15 cellular contexts compared by ENCODE assay signal in genomic region chr11:120867531-120867930, GRCh38.
A peak's percentile ranks its signal among the peaks of the same experiment; 100 is the strongest.
DNase-seq lines count a peak whose midpoint lies in the region; ATAC-seq and TF ChIP-seq lines count a peak whose summit lies in the region.
"Had no signal": no experiment of that assay in that cellular context is flagged by ENCODE, and none has a peak within 500 bp of the region (broad histone marks: within the 10 kb centered on the region; RNA-seq: fewer than 3 reads in every experiment).

No MANE protein-coding gene starts in this region.

- no peak overlapping the region for H3K4ac ChIP-seq in trophoblast cell (ENCODE audit: low read depth, low read length)

- no peaks in the 10 kb centered on the region for H3K9me3 ChIP-seq in PC-3 (ENCODE audit: low read length)
- H3K9me3 ChIP-seq in trophoblast cell (ENCODE audit: insufficient read depth, low read depth, low read length) = no peaks in the 10 kb centered on the region

- peaks cover 25% of the 10 kb centered on the region for H3K27me3 Mint-ChIP-seq in stimulated activated naive CD8-positive, alpha-beta T cell treated with anti-CD3 and anti-CD28 coated beads, Interleukin-15, Interleukin-2, amounts not matched to agents 100 ng/mL and 50 ng/mL, for 24 hours

- H3K9me2 ChIP-seq in PC-3 (replicated peaks; ENCODE audit: low read length) = no peaks in the 10 kb centered on the region

- no peaks in the 10 kb centered on the region for H3K36me3 ChIP-seq in PC-3 (ENCODE audit: low read depth, low read length)
- H3K36me3 ChIP-seq in trophoblast cell (ENCODE audit: control insufficient read depth in 1 of 2, insufficient read depth in 2 of 2, low read length in 2 of 2) = no peaks in the 10 kb centered on the region

- H4K20me1 ChIP-seq in PC-3 (ENCODE audit: low read length) = no peaks in the 10 kb centered on the region

- H3K9ac ChIP-seq in PC-3 (ENCODE audit: low read length) = no peak overlapping the region
- no peak overlapping the region for H3K9ac ChIP-seq in trophoblast cell (ENCODE audit: low read length)

- no peaks in the 10 kb centered on the region for H3K36me3 Mint-ChIP-seq in stimulated activated naive CD8-positive, alpha-beta T cell treated with anti-CD3 and anti-CD28 coated beads, Interleukin-15, Interleukin-2, amounts not matched to agents 100 ng/mL and 50 ng/mL, for 24 hours (ENCODE audit: low read depth)
- H3K36me3 Mint-ChIP-seq: T-cell had no signal

- H2AFZ ChIP-seq in PC-3 (ENCODE audit: low read length) = no peak overlapping the region
- H2AFZ ChIP-seq in trophoblast cell (ENCODE audit: insufficient read depth, low read length, poor library complexity) = no peak overlapping the region

- H3K4me2 ChIP-seq in PC-3 (ENCODE audit: low read length) = no peak overlapping the region
- no peak overlapping the region for H3K4me2 ChIP-seq in trophoblast cell (ENCODE audit: low read length)

- H3K27ac Mint-ChIP-seq in stimulated activated naive CD8-positive, alpha-beta T cell treated with anti-CD3 and anti-CD28 coated beads, Interleukin-15, Interleukin-2, amounts not matched to agents 100 ng/mL and 50 ng/mL, for 24 hours = peak overlapping the region; percentile 37
- H3K27ac Mint-ChIP-seq: T-cell had no signal

- H2BK12ac ChIP-seq in trophoblast cell (ENCODE audit: low read length) = no peak overlapping the region

- no peak for ATAC-seq in stimulated activated naive CD8-positive, alpha-beta T cell treated with anti-CD3 and anti-CD28 coated beads, Interleukin-15, Interleukin-2, amounts not matched to agents 100 U/mL and 50 U/mL, for 24 hours
- ATAC-seq in PC-3 = no peak
- no peak for ATAC-seq in GM19467 (IDR thresholded peaks at IDR 0.05; ENCODE audit: unreplicated experiment)
- no peak for ATAC-seq in GM18502 (IDR thresholded peaks at IDR 0.05; ENCODE audit: poor library complexity, unreplicated experiment)
- ATAC-seq: Panc1, T-cell had no signal

- H3K18ac ChIP-seq in trophoblast cell (ENCODE audit: low read length) = no peak overlapping the region

- CTCF ChIA-PET in PC-3 (lab: Charles Lee) = no interaction called here

- no peak for TF ChIP-seq CTCF in PC-3 (conservative IDR thresholded peaks at IDR 0.05; ENCODE audit: low read depth, low read length)

- H2BK120ac ChIP-seq in trophoblast cell (ENCODE audit: insufficient read depth, low read length, poor library complexity) = no peak overlapping the region

- H3K79me2 ChIP-seq in PC-3 (ENCODE audit: low read length) (no peaks in the 10 kb centered on the region), trophoblast cell (ENCODE audit: control insufficient read depth, insufficient read depth, low read length, poor library complexity) (no peaks in the 10 kb centered on the region)

- WGBS in trophoblast cell (ENCODE audit: extremely low coverage, insufficient coverage, insufficient read length) = no CpG with 5 or more reads among the region's 11 CpGs

- H3K4me1 ChIP-seq in PC-3 (ENCODE audit: insufficient read depth, low read length) (peaks cover 14% of the 10 kb centered on the region; the same call in 1 of the 2 replicates), trophoblast cell (ENCODE audit: control insufficient read depth in 1 of 2, insufficient read depth in 2 of 2, low read length in 2 of 2) (no peaks in the 10 kb centered on the region)

- H3K27ac ChIP-seq in PC-3 (ENCODE audit: low read length) (no peak overlapping the region), trophoblast cell (ENCODE audit: low read depth, low read length) (no peak overlapping the region)
- H3K27ac ChIP-seq: C4-2B, SK-N-MC had no signal

- H2BK5ac ChIP-seq in trophoblast cell (ENCODE audit: low read depth, low read length, poor library complexity) = no peak overlapping the region

- DNase-seq in stimulated activated naive CD8-positive, alpha-beta T cell treated with anti-CD3 and anti-CD28 coated beads, Interleukin-15, Interleukin-2, amounts not matched to agents 100 U/mL and 50 U/mL, for 24 hours = no peak
- DNase-seq in PC-3 (peak; percentile 18), iPS DF 19.7 (ENCODE audit: low read depth, low spot score) (peak; percentile 12), trophoblast cell (peak; percentile 84 to 88), NCI-H2081 (lab: John Stamatoyannopoulos, UW) (no peak)
- DNase-seq: NCI-H226, NCI-H82, Right ventricle myocardium superior had no signal

- peaks cover 4% of the 10 kb centered on the region for H3K4me1 Mint-ChIP-seq in stimulated activated naive CD8-positive, alpha-beta T cell treated with anti-CD3 and anti-CD28 coated beads, Interleukin-15, Interleukin-2, amounts not matched to agents 100 ng/mL and 50 ng/mL, for 24 hours (ENCODE audit: low read depth)
- H3K4me1 Mint-ChIP-seq: T-cell had no signal

- no peaks in the 10 kb centered on the region for H3K79me1 ChIP-seq in trophoblast cell (ENCODE audit: low read length)

- no peak overlapping the region for H2AK5ac ChIP-seq in trophoblast cell (ENCODE audit: low read length)

- no TSS peak for BruUV-seq in PC-3 (replicated peaks; lab: Mats Ljungman, UMichigan)

- no peak overlapping the region for H3K4me3 Mint-ChIP-seq in stimulated activated naive CD8-positive, alpha-beta T cell treated with anti-CD3 and anti-CD28 coated beads, Interleukin-15, Interleukin-2, amounts not matched to agents 100 ng/mL and 50 ng/mL, for 24 hours
- H3K4me3 Mint-ChIP-seq: T-cell had no signal

- H4K91ac ChIP-seq in trophoblast cell (ENCODE audit: low read depth, low read length) = no peak overlapping the region

- no peak overlapping the region for H4K8ac ChIP-seq in trophoblast cell (ENCODE audit: low read depth, low read length)

- H3F3A ChIP-seq in PC-3 (ENCODE audit: low read length, unreplicated experiment) = no peaks in the 10 kb centered on the region

- H3K14ac ChIP-seq in trophoblast cell (ENCODE audit: low read length) = no peak overlapping the region

- no peaks in the 10 kb centered on the region for H3K9me3 Mint-ChIP-seq in stimulated activated naive CD8-positive, alpha-beta T cell treated with anti-CD3 and anti-CD28 coated beads, Interleukin-15, Interleukin-2, amounts not matched to agents 100 ng/mL and 50 ng/mL, for 24 hours
- H3K9me3 Mint-ChIP-seq: T-cell had no signal

- intact Hi-C loops in PC-3 (cut with micrococcal nuclease) = no loop called here

- H3K4me3 ChIP-seq in PC-3 (ENCODE audit: low read length) (no peak overlapping the region), trophoblast cell (ENCODE audit: low read depth, low read length) (no peak overlapping the region)
- H3K4me3 ChIP-seq: SK-N-MC had no signal

- peaks cover 50% of the 10 kb centered on the region for H3K27me3 ChIP-seq in PC-3 (ENCODE audit: low read length)
- no peaks in the 10 kb centered on the region for H3K27me3 ChIP-seq in trophoblast cell (ENCODE audit: insufficient read depth, low read length)

- POLR2A ChIA-PET in PC-3 (lab: Charles Lee; ENCODE audit: unreplicated experiment) = no interaction called here

- no peak overlapping the region for H3K23ac ChIP-seq in trophoblast cell (ENCODE audit: low read length)

- no peak overlapping the region for H4K12ac ChIP-seq in trophoblast cell (ENCODE audit: low read depth, low read length)

Comparison
In these comparisons a context has a peak if more than half of its experiments do, and no peak if none do; other contexts are left out.
1. DNase-seq: peak in PC-3 (single experiment), iPS DF 19.7 (single experiment) and trophoblast cell (2 of 2); none in stimulated activated naive CD8-positive, alpha-beta T cell treated with anti-CD3 and anti-CD28 coated beads, Interleukin-15, Interleukin-2, amounts not matched to agents 100 U/mL and 50 U/mL, for 24 hours (single experiment) and NCI-H2081 (0 of 2).